1 cellular context compared by ENCODE assay signal in genomic region chr6:28709478-28710349, GRCh38.
TF ChIP-seq lines count a peak whose summit lies in the region.

No MANE protein-coding gene starts in this region.

TF ChIP-seq in H1, 55 proteins besides CTCF, POLR2A, EP300 and RAD21 (continued from another document):
- no peak for TF ChIP-seq CHD7 (IDR thresholded peaks at IDR 0.05; ENCODE audit: insufficient replicate concordance, low read length)
- TF ChIP-seq TEAD4 (IDR thresholded peaks at IDR 0.05; ENCODE audit: low read depth, low read length), result peak; percentile 8; the same call in 1 of the 2 replicates
- TF ChIP-seq TAF1 (IDR thresholded peaks at IDR 0.05; ENCODE audit: low read depth, low read length), result peak; percentile 55
- peak; percentile 70 for TF ChIP-seq KDM4A (IDR thresholded peaks at IDR 0.05; ENCODE audit: low read depth, low read length, severe bottlenecking)
- TF ChIP-seq RNF2 (IDR thresholded peaks at IDR 0.05; ENCODE audit: borderline replicate concordance, low read depth, low read length, missing control alignments, poor library complexity, severe bottlenecking), result no peak
- TF ChIP-seq TCF12 (IDR thresholded peaks at IDR 0.05; ENCODE audit: low read depth, low read length), result no peak
- TF ChIP-seq TAF7 (optimal IDR thresholded peaks at IDR 0.05; ENCODE audit: borderline replicate concordance, low read depth, low read length), result no peak
- no peak for TF ChIP-seq CBX5 (IDR thresholded peaks at IDR 0.05; ENCODE audit: low read depth, low read length)
- TF ChIP-seq SIRT6 (IDR thresholded peaks at IDR 0.05; ENCODE audit: low read length), result no peak
- TF ChIP-seq, protein P1, sequence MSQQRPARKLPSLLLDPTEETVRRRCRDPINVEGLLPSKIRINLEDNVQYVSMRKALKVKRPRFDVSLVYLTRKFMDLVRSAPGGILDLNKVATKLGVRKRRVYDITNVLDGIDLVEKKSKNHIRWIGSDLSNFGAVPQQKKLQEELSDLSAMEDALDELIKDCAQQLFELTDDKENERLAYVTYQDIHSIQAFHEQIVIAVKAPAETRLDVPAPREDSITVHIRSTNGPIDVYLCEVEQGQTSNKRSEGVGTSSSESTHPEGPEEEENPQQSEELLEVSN (IDR thresholded peaks at IDR 0.05), result no peak
- no peak for TF ChIP-seq EZH2 (IDR thresholded peaks at IDR 0.05; ENCODE audit: low read depth, low read length, severe bottlenecking)
- no peak for TF ChIP-seq GABPA (IDR thresholded peaks at IDR 0.05; ENCODE audit: borderline replicate concordance, insufficient read depth, low read length)
- TF ChIP-seq FOSL1 (IDR thresholded peaks at IDR 0.05; ENCODE audit: insufficient read depth, low read depth, low read length), result no peak
- peak; percentile 96 for TF ChIP-seq RBBP5 (IDR thresholded peaks at IDR 0.05; ENCODE audit: borderline replicate concordance, low read depth, low read length)
- no peak for TF ChIP-seq BRCA1 (IDR thresholded peaks at IDR 0.05; ENCODE audit: low read depth, low read length)
- TF ChIP-seq SP1 (IDR thresholded peaks at IDR 0.05; ENCODE audit: low read depth, low read length), result no peak
- no peak for TF ChIP-seq YY1 (IDR thresholded peaks at IDR 0.05; ENCODE audit: low read depth, low read length)
- no peak for TF ChIP-seq CEBPB (IDR thresholded peaks at IDR 0.05; ENCODE audit: low read depth, low read length)
- no peak for TF ChIP-seq KDM5A (IDR thresholded peaks at IDR 0.05; ENCODE audit: low read length)
- no peak for TF ChIP-seq SIX5 (IDR thresholded peaks at IDR 0.05; ENCODE audit: low read depth, low read length)
- TF ChIP-seq PHF8 (conservative IDR thresholded peaks at IDR 0.05; ENCODE audit: low read depth, low read length), result no peak
- TF ChIP-seq MAFK (IDR thresholded peaks at IDR 0.05; ENCODE audit: low read depth, low read length), result no peak
- TF ChIP-seq USF2 (IDR thresholded peaks at IDR 0.05; ENCODE audit: low read length), result no peak
- no peak for TF ChIP-seq HDAC2 (IDR thresholded peaks at IDR 0.05; ENCODE audit: borderline replicate concordance in 1 of 2, low read depth in 2 of 2, low read length in 2 of 2)
